ENCODE assay signal across 8 cellular contexts in the genomic region with DNA sequence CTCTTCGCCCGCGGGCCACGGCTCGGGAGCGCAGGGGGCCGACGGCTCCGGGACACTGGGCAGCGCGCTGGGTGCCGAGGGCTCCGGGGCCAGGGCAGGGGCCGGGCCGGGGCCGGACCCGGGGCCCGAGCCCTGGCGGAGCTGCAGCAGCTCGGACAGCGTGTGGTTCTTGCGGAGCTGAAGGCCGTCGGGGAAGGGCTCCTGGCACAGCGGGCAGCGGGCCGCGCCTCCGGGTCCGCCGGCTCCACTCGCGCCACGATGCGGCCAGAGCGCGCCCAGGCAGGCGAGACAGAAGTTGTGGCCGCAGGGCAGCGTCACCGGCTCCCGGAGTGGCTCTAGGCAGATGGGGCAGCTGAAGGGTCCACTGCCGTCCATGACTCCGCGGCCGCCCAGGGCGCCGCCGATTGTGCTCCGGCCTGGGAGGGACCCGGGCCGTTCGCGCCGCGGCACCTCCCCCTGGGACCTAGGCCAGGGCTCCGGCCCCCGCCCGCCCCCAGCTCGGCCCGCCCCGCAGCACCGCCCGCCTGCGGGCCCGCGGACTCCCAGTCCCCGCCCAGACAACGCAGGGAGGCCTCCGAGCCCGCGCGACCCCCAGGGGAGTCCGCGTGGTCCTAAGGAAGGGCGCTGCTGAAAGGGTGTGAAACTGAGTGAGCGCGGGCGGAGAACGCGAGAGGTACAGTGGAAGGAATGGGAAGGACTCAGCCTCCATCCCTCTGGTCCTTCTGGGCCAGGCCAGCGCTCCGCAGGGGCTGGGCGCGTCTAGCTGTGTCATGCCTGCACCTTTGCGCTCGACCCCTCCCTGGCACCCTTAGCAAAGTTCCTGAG. TPM values are rescaled to one million over a fixed set of nuclear protein-coding genes. Genes with fewer than 3 reads are reported as not detected.
DNase-seq lines count a peak whose midpoint lies in the region; ATAC-seq and TF ChIP-seq lines count a peak whose summit lies in the region.

A gene with protein sequence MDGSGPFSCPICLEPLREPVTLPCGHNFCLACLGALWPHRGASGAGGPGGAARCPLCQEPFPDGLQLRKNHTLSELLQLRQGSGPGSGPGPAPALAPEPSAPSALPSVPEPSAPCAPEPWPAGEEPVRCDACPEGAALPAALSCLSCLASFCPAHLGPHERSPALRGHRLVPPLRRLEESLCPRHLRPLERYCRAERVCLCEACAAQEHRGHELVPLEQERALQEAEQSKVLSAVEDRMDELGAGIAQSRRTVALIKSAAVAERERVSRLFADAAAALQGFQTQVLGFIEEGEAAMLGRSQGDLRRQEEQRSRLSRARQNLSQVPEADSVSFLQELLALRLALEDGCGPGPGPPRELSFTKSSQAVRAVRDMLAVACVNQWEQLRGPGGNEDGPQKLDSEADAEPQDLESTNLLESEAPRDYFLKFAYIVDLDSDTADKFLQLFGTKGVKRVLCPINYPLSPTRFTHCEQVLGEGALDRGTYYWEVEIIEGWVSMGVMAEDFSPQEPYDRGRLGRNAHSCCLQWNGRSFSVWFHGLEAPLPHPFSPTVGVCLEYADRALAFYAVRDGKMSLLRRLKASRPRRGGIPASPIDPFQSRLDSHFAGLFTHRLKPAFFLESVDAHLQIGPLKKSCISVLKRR (minus strand): TSS at position 408 of the 825 bp plus-strand sequence. CDS start 33 bp downstream, at position 375.

- no peaks in the 10 kb centered on the region for H3K9me3 Mint-ChIP-seq in activated T-helper 17 cell treated with anti-CD3 and anti-CD28 coated beads, Interleukin-2, amount 50 U/mL, for 72 hours
- peaks cover 8% of the 10 kb centered on the region for H3K9me3 Mint-ChIP-seq in glutamatergic neuron (ENCODE audit: unreplicated experiment)

- no peaks in the 10 kb centered on the region for H3K4me1 Mint-ChIP-seq in activated T-helper 17 cell treated with anti-CD3 and anti-CD28 coated beads, Interleukin-2, amount 50 U/mL, for 72 hours
- H3K4me1 Mint-ChIP-seq in glutamatergic neuron (ENCODE audit: low read depth, unreplicated experiment): no peaks in the 10 kb centered on the region

- peak within 1 kb of the TSS; percentile 11 for H3K27ac ChIP-seq in neutrophil

- H3K27me3 Mint-ChIP-seq in activated T-helper 17 cell treated with anti-CD3 and anti-CD28 coated beads, Interleukin-2, amount 50 U/mL, for 72 hours: no peaks in the 10 kb centered on the region
- H3K27me3 Mint-ChIP-seq in glutamatergic neuron (ENCODE audit: unreplicated experiment): peaks cover 8% of the 10 kb centered on the region

- H3K9me3 ChIP-seq in neutrophil: no peaks in the 10 kb centered on the region

- peak within 1 kb of the TSS; percentile 93 for H3K4me3 Mint-ChIP-seq in activated T-helper 17 cell treated with anti-CD3 and anti-CD28 coated beads, Interleukin-2, amount 50 U/mL, for 72 hours
- peak within 1 kb of the TSS; percentile 76 for H3K4me3 Mint-ChIP-seq in glutamatergic neuron (ENCODE audit: unreplicated experiment)

- peaks cover 94% of the 10 kb centered on the region for H3K27me3 ChIP-seq in neutrophil

- peak; percentile 17 for ATAC-seq in activated T-helper 17 cell treated with anti-CD3 and anti-CD28 coated beads, Interleukin-2, amount 50 U/mL, for 72 hours (replicated peaks)
- ATAC-seq in GM21529 (IDR thresholded peaks at IDR 0.05; ENCODE audit: unreplicated experiment): no peak

- peak within 1 kb of the TSS; percentile 49 to 56 for H3K4me3 ChIP-seq in neutrophil (ENCODE audit: low read depth in 1 of 2, low read length in 1 of 2)

- DNase-seq in NCI-H2227 (lab: John Stamatoyannopoulos, UW; ENCODE audit: unreplicated experiment) (peak; percentile 53), NCI-H2227 treated with DMSO at 0.1 percent for 48 hours (lab: John Stamatoyannopoulos, UW) (no peak), KG1 (lab: John Stamatoyannopoulos, UW) (peak; percentile 8), glutamatergic neuron (peak; percentile 49), amniotic stem cell (lab: John Stamatoyannopoulos, UW) (no peak)

- peak within 1 kb of the TSS; percentile 88 for H3K27ac Mint-ChIP-seq in activated T-helper 17 cell treated with anti-CD3 and anti-CD28 coated beads, Interleukin-2, amount 50 U/mL, for 72 hours
- no peak within 1 kb of the TSS for H3K27ac Mint-ChIP-seq in glutamatergic neuron (ENCODE audit: unreplicated experiment)

- TF ChIP-seq CTCF in glutamatergic neuron (IDR thresholded peaks at IDR 0.05; ENCODE audit: partially characterized antibody, unreplicated experiment): no peak
- TF ChIP-seq CTCF in neutrophil (IDR thresholded peaks at IDR 0.05): no peak

- peaks cover 32 to 35% of the 10 kb centered on the region in 2 experiments for H3K4me1 ChIP-seq in neutrophil (ENCODE audit: control insufficient read depth in 1 of 2, insufficient read depth in 1 of 2, low read depth in 1 of 2, low read length in 1 of 2)

- no peaks in the 10 kb centered on the region for H3K36me3 ChIP-seq in neutrophil

- H3K36me3 Mint-ChIP-seq in activated T-helper 17 cell treated with anti-CD3 and anti-CD28 coated beads, Interleukin-2, amount 50 U/mL, for 72 hours (ENCODE audit: low read depth): no peaks in the 10 kb centered on the region
- H3K36me3 Mint-ChIP-seq in glutamatergic neuron (ENCODE audit: unreplicated experiment): no peaks in the 10 kb centered on the region

RNA-seq across cellular contexts. Expression of the gene that starts here (rescaled TPM):
- total RNA-seq in activated T-helper 17 cell treated with anti-CD3 and anti-CD28 coated beads, Interleukin-2, amount 50 U/mL, for 72 hours: 10 to 100 TPM; 11.0 to 32.4 TPM
- total RNA-seq in glutamatergic neuron (ENCODE audit: unreplicated experiment): 2.1 TPM

Comparison
In these comparisons a context has a peak if more than half of its experiments do, and no peak if none do; other contexts are left out.
1. DNase-seq: peak in NCI-H2227 (single experiment), KG1 (single experiment) and glutamatergic neuron (single experiment); none in NCI-H2227 treated with DMSO at 0.1 percent for 48 hours (single experiment) and amniotic stem cell (single experiment).